In the genomic region with DNA sequence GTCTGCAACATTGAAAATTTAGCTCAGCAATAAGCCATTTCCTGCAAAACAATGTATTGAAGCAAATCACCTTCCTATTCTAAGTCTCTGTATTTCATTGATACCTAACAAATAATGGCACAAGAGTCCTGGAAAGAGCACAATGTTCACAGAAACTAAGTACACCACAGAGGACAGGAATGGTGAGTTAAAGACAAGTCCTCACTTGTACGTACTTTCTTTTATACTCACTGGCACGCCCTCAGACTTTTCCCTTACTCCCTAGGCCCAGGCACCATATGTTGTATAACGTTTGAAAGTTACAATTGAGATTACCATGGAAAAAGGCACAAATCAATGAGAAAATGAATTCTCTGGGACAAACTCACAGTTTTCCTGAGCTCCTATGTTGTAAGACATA, we compare ENCODE assay signal across 17 cellular contexts.
DNase-seq lines count a peak whose midpoint lies in the region; ATAC-seq and TF ChIP-seq lines count a peak whose summit lies in the region.
"Had no signal": no experiment of that assay in that cellular context is flagged by ENCODE, and none has a peak within 500 bp of the region (broad histone marks: within the 10 kb centered on the region; RNA-seq: fewer than 3 reads in every experiment).

No MANE protein-coding gene starts in this region.

- H3K4me2 ChIP-seq in mammary epithelial cell (ENCODE audit: insufficient read depth, low read depth, low read length) = peak overlapping the region; percentile 14
- H3K4me2 ChIP-seq: A549 had no signal

- H3K4me3 ChIP-seq in mammary epithelial cell (replicated peaks in 1 of 3; ENCODE audit: insufficient read depth in 1 of 3, low read depth in 2 of 3, low read length in 3 of 3) (no peak overlapping the region), thyroid gland (replicated peaks in 1 of 3) (no peak overlapping the region), right cardiac atrium (ENCODE audit: low read length) (no peak overlapping the region)
- H3K4me3 ChIP-seq: A549, GM12878 had no signal

- no peaks in the 10 kb centered on the region for H3K79me2 ChIP-seq in mammary epithelial cell (ENCODE audit: insufficient read depth, low read length)

- no peaks in the 10 kb centered on the region for H3K9me3 ChIP-seq in mammary epithelial cell (replicated peaks; ENCODE audit: insufficient read depth, low read length)
- H3K9me3 ChIP-seq in thyroid gland = no peaks in the 10 kb centered on the region
- no peaks in the 10 kb centered on the region for H3K9me3 ChIP-seq in right cardiac atrium (ENCODE audit: control insufficient read depth, low read length)
- H3K9me3 ChIP-seq: A549, BE2C, Caco-2 had no signal

- intact Hi-C loops in mammary epithelial cell (cut with micrococcal nuclease) (no loop called here), thyroid gland (cut with DNase I) (no loop called here), right cardiac atrium (cut with DNase I) (no loop called here)

- H3K4me1 ChIP-seq in mammary epithelial cell (ENCODE audit: insufficient read depth, low read length) = peaks cover 10% of the 10 kb centered on the region
- H3K4me1 ChIP-seq in thyroid gland = no peaks in the 10 kb centered on the region
- H3K4me1 ChIP-seq in right cardiac atrium (ENCODE audit: control insufficient read depth, insufficient read depth, low read length) = no peaks in the 10 kb centered on the region
- H3K4me1 ChIP-seq: A549, BE2C, Caco-2 had no signal

- no peaks in the 10 kb centered on the region for H4K20me1 ChIP-seq in mammary epithelial cell (ENCODE audit: insufficient read depth, low read length)

- peak; percentile 80 for ATAC-seq in esophagus mucosa
- ATAC-seq in right cardiac atrium = no peak
- ATAC-seq: A549, GM12878 had no signal

- no peak overlapping the region for H3K9ac ChIP-seq in mammary epithelial cell (ENCODE audit: insufficient read depth, low read length)

- H3K27ac ChIP-seq in mammary epithelial cell (ENCODE audit: insufficient read depth, low read depth, low read length) (peak overlapping the region; percentile 38), thyroid gland (no peak overlapping the region), right cardiac atrium (ENCODE audit: low read length) (no peak overlapping the region)
- H3K27ac ChIP-seq: A549, HL-60 had no signal

- in situ Hi-C loops in mammary epithelial cell (cut with MboI; ENCODE audit: low sequenced_read_pairs in 2 of 2) = no loop called here

- H3K27me3 ChIP-seq in mammary epithelial cell (ENCODE audit: insufficient read depth, low read length) (no peaks in the 10 kb centered on the region), thyroid gland (no peaks in the 10 kb centered on the region), right cardiac atrium (ENCODE audit: control insufficient read depth, insufficient read depth) (no peaks in the 10 kb centered on the region)
- H3K27me3 ChIP-seq: BE2C had no signal

- H3K36me3 ChIP-seq in mammary epithelial cell (ENCODE audit: insufficient read depth, low read length) = no peaks in the 10 kb centered on the region
- H3K36me3 ChIP-seq in thyroid gland = no peaks in the 10 kb centered on the region
- H3K36me3 ChIP-seq: BE2C had no signal

- no peak for TF ChIP-seq POLR2A in thyroid gland (IDR thresholded peaks at IDR 0.05)

- peak overlapping the region; percentile 63 for H2AFZ ChIP-seq in mammary epithelial cell (ENCODE audit: low read depth, low read length)

- CTCF ChIA-PET in mammary epithelial cell (lab: Charles Lee; ENCODE audit: low non-redundant PET) = no interaction called here

- TF ChIP-seq CTCF in mammary epithelial cell (conservative IDR thresholded peaks at IDR 0.05 in 1 of 2, IDR thresholded peaks at IDR 0.05 in 1 of 2; ENCODE audit: extremely low read depth in 1 of 2, insufficient read depth in 1 of 2, low read depth in 1 of 2, low read length in 2 of 2) (no peak), thyroid gland (IDR thresholded peaks at IDR 0.05) (no peak)

- no TSS peak for BruUV-seq in mammary epithelial cell (replicated peaks; lab: Mats Ljungman, UMichigan)

- dilution Hi-C loops in mammary epithelial cell (cut with HindIII; ENCODE audit: low sequenced_read_pairs) = no loop called here

- 0% methylated on average over 3 of the region's 3 CpGs for WGBS in mammary epithelial cell (ENCODE audit: low coverage, missing lambda C conversion rate)
- 68 to 72% methylated on average over 3 of the region's 3 CpGs for WGBS in thyroid gland, 2 donors
- WGBS in right cardiac atrium = 55% methylated on average over 3 of the region's 3 CpGs

- DNase-seq in HPDE6-E6E7 (ENCODE audit: extremely low spot score) (peak; percentile 12), NCI-H2171 (lab: John Stamatoyannopoulos, UW) (peak; percentile 15), mammary epithelial cell (peak; percentile 79), thyroid gland (no peak), H4 (ENCODE audit: low spot score) (no peak), right cardiac atrium (no peak), C1 segment of cervical spinal cord (lab: John Stamatoyannopoulos, UW) (no peak)
- DNase-seq: BE2C; Caco-2; CD8-positive, alpha-beta memory T cell; H7; IMR-90; KBM-7 had no signal

Comparison
In these comparisons a context has a peak if more than half of its experiments do, and no peak if none do; other contexts are left out.
1. DNase-seq: peak in HPDE6-E6E7 (single experiment), NCI-H2171 (single experiment) and mammary epithelial cell (single experiment); none in thyroid gland (0 of 2), H4 (single experiment), right cardiac atrium (0 of 3) and C1 segment of cervical spinal cord (0 of 14).